8 cellular contexts compared by ENCODE assay signal in the genomic region with DNA sequence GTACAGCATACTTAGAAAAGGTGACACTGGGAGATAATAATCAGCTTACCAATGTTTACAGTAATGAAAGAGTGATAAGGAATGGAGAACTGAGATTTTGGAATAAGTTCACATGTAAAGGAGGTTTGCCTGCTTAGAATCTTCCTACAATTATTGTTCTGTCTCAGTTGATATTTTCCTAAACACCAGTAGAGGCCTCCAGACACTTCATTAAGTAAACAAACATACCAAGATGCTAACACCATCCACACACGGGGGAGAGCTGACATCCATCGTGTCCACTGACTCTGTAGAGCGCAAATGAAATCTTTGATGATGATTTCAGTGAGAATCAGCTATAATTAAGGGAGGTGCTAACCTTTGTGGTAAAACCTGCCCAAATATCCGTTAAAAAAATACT.
DNase-seq lines count a peak whose midpoint lies in the region; ATAC-seq and TF ChIP-seq lines count a peak whose summit lies in the region.

No MANE protein-coding gene starts in this region.

- no peak overlapping the region for H2AFZ ChIP-seq in PC-9

- BruUV-seq in PC-9 (replicated peaks; lab: Mats Ljungman, UMichigan), result no TSS peak

- intact Hi-C loops in PC-9 (cut with micrococcal nuclease; ENCODE audit: unreplicated experiment), result loop anchor here (1.0 to 5.0 kb wide), 7 partner anchors 190 to 811 kb away; a partner anchor contains a TSS

- CTCF ChIA-PET in PC-9 (lab: Charles Lee), result interaction anchor here (0.6 to 0.8 kb wide), 2 partner anchors 73 to 198 kb away, joined by 3 read pairs; no protein-coding TSS in a partner anchor

- no peaks in the 10 kb centered on the region for H3K36me3 ChIP-seq in PC-9 (ENCODE audit: low read depth)

- POLR2A ChIA-PET in PC-9 (lab: Charles Lee; ENCODE audit: unreplicated experiment), result interaction anchor here (0.7 kb wide), 1 partner anchor 368 kb away, joined by 3 read pairs; no protein-coding TSS in a partner anchor

- no peak overlapping the region for H3K4me3 ChIP-seq in PC-9

- no peaks in the 10 kb centered on the region for H3K9me2 ChIP-seq in PC-9 (ENCODE audit: insufficient read depth)

- no peak overlapping the region for H3K27ac ChIP-seq in PC-9
- H3K27ac ChIP-seq in foreskin keratinocyte, result no peak overlapping the region

- H3K4me1 ChIP-seq in PC-9 (replicated peaks; ENCODE audit: insufficient read depth) (no peaks in the 10 kb centered on the region), foreskin keratinocyte (no peaks in the 10 kb centered on the region)

- H4K20me1 ChIP-seq in PC-9 (ENCODE audit: insufficient read depth), result no peaks in the 10 kb centered on the region

- peak; percentile 37; the same call in 1 of the 2 replicates for TF ChIP-seq CTCF in PC-9 (conservative IDR thresholded peaks at IDR 0.05)
- TF ChIP-seq CTCF in foreskin keratinocyte (conservative IDR thresholded peaks at IDR 0.05), result peak; percentile 73

- H3K27me3 ChIP-seq in PC-9 (ENCODE audit: insufficient read depth, low read depth) (no peaks in the 10 kb centered on the region), foreskin keratinocyte (no peaks in the 10 kb centered on the region)

- DNase-seq in NCI-H2171 treated with DMSO at 0.1 percent for 48 hours (lab: John Stamatoyannopoulos, UW) (peak; percentile 62), NCI-H2171 (lab: John Stamatoyannopoulos, UW) (no peak), PC-9 (peak in 1 of 2 experiments; percentile 4), foreskin keratinocyte (peak; percentile 16 to 46), superior temporal gyrus (ENCODE audit: extremely low spot score) (peak; percentile 54), amniotic stem cell (lab: John Stamatoyannopoulos, UW) (no peak), NCI-H2029 (lab: John Stamatoyannopoulos, UW) (no peak)

- no peaks in the 10 kb centered on the region for H3K79me2 ChIP-seq in PC-9 (ENCODE audit: low read depth)

- ATAC-seq in foreskin keratinocyte (peak; percentile 38), HG03095 (IDR thresholded peaks at IDR 0.05; ENCODE audit: unreplicated experiment) (no peak)

- H3F3A ChIP-seq in PC-9 (ENCODE audit: insufficient read depth, low read depth), result no peaks in the 10 kb centered on the region

- no peaks in the 10 kb centered on the region for H3K9me3 ChIP-seq in PC-9 (ENCODE audit: insufficient read depth, low read depth)

- no peak overlapping the region for H3K4me2 ChIP-seq in PC-9

Comparison
In these comparisons a context has a peak if more than half of its experiments do, and no peak if none do; other contexts are left out.
1. DNase-seq: peak in NCI-H2171 treated with DMSO at 0.1 percent for 48 hours (single experiment), foreskin keratinocyte (2 of 2) and superior temporal gyrus (single experiment); none in NCI-H2171 (single experiment), amniotic stem cell (single experiment) and NCI-H2029 (single experiment).